ENCODE assay signal across 1 cellular context in genomic region chr3:33936171-33936920, GRCh38.
A peak's percentile ranks its signal among the peaks of the same experiment; 100 is the strongest.
TF ChIP-seq lines count a peak whose summit lies in the region.

No MANE protein-coding gene starts in this region.

TF ChIP-seq in K562, 482 proteins besides CTCF, POLR2A, EP300 and RAD21 (continued from another document and continues in another):
- TF ChIP-seq ZNF609 (CRISPR knock-in tag; IDR thresholded peaks at IDR 0.05; ENCODE audit: borderline replicate concordance) (no peak), YBX1 (IDR thresholded peaks at IDR 0.05) (no peak), ZNF551 (CRISPR knock-in tag; IDR thresholded peaks at IDR 0.05) (no peak), HSF4 (CRISPR knock-in tag; IDR thresholded peaks at IDR 0.05; ENCODE audit: borderline replicate concordance) (no peak), NKRF (IDR thresholded peaks at IDR 0.05; ENCODE audit: borderline replicate concordance) (no peak), NFXL1 (CRISPR knock-in tag; IDR thresholded peaks at IDR 0.05) (no peak), SP2 (IDR thresholded peaks at IDR 0.05; ENCODE audit: extremely low read depth, low read depth, low read length, poor library complexity, severe bottlenecking) (no peak), ZNF282 (CRISPR knock-in tag; IDR thresholded peaks at IDR 0.05) (no peak), ZNF639 (CRISPR knock-in tag; conservative IDR thresholded peaks at IDR 0.05 in 1 of 2, IDR thresholded peaks at IDR 0.05 in 1 of 2) (peak in 1 of 2 experiments; percentile 58; a peak in 2 of 4 replicates), MYC (IDR thresholded peaks at IDR 0.05; ENCODE audit: low read depth, low read length) (no peak), MYC (CRISPR knock-in tag; IDR thresholded peaks at IDR 0.05; ENCODE audit: borderline replicate concordance, low read depth) (no peak), BRF1 (IDR thresholded peaks at IDR 0.05; ENCODE audit: borderline replicate concordance, extremely low read depth, insufficient read length) (no peak), LEF1 (IDR thresholded peaks at IDR 0.05) (peak; percentile 82), NCOA1 (IDR thresholded peaks at IDR 0.05; ENCODE audit: low read depth) (no peak), RBM14 (IDR thresholded peaks at IDR 0.05; ENCODE audit: borderline replicate concordance, insufficient read depth, low read depth, low read length) (no peak), SMC3 (conservative IDR thresholded peaks at IDR 0.05; ENCODE audit: insufficient read depth, low read depth, low read length) (no peak), SIN3A (IDR thresholded peaks at IDR 0.05; ENCODE audit: borderline replicate concordance in 2 of 2, control insufficient read depth in 1 of 2, low read depth in 2 of 2, low read length in 2 of 2) (no peak), IFI16 (CRISPR knock-in tag; IDR thresholded peaks at IDR 0.05) (no peak), EWSR1 (IDR thresholded peaks at IDR 0.05; ENCODE audit: borderline replicate concordance, low read depth, partially characterized antibody) (no peak), NFRKB (IDR thresholded peaks at IDR 0.05; ENCODE audit: low read depth) (peak; percentile 92), FOXJ3 (CRISPR knock-in tag; IDR thresholded peaks at IDR 0.05) (no peak), HNRNPH1 (optimal IDR thresholded peaks at IDR 0.05; ENCODE audit: low read depth, low read length) (no peak), HNRNPUL1 (IDR thresholded peaks at IDR 0.05; ENCODE audit: low read length) (no peak), HDAC1 (IDR thresholded peaks at IDR 0.05) (peak in 1 of 2 experiments; percentile 19; a peak in 1 of 4 replicates), WHSC1 (IDR thresholded peaks at IDR 0.05; ENCODE audit: low read length) (no peak), HIVEP1 (CRISPR knock-in tag; IDR thresholded peaks at IDR 0.05) (no peak), ATF1 (CRISPR knock-in tag; IDR thresholded peaks at IDR 0.05) (no peak), ATF1 (tag; IDR thresholded peaks at IDR 0.05) (peak; percentile 62), AFF4 (CRISPR knock-in tag; IDR thresholded peaks at IDR 0.05) (no peak), ZMIZ1 (IDR thresholded peaks at IDR 0.05; ENCODE audit: low read depth in 2 of 2, low read length in 2 of 2) (0 out of 4 replicates have a peak, but pooled peaks of 1 of the 2 experiments have one; percentile 63), ZNF224 (CRISPR knock-in tag; IDR thresholded peaks at IDR 0.05) (no peak), MAZ (CRISPR knock-in tag; conservative IDR thresholded peaks at IDR 0.05 in 1 of 2, IDR thresholded peaks at IDR 0.05 in 1 of 2) (peak in 1 of 2 experiments; percentile 69; a peak in 1 of 4 replicates), SAFB (IDR thresholded peaks at IDR 0.05; ENCODE audit: borderline replicate concordance, low read depth, low read length) (no peak), TARDBP (IDR thresholded peaks at IDR 0.05) (no peak), ZBTB5 (IDR thresholded peaks at IDR 0.05) (no peak), PATZ1 (CRISPR knock-in tag; IDR thresholded peaks at IDR 0.05; ENCODE audit: borderline replicate concordance) (no peak), MAX (CRISPR knock-in tag; IDR thresholded peaks at IDR 0.05) (no peak), ZNF217 (CRISPR knock-in tag; IDR thresholded peaks at IDR 0.05) (no peak), SIRT6 (IDR thresholded peaks at IDR 0.05; ENCODE audit: low read depth, low read length) (no peak), MTA1 (IDR thresholded peaks at IDR 0.05; ENCODE audit: borderline replicate concordance) (no peak), TFAM (CRISPR knock-in tag; conservative IDR thresholded peaks at IDR 0.05) (no peak), RBM25 (IDR thresholded peaks at IDR 0.05; ENCODE audit: low read depth, low read length, severe bottlenecking) (peak; percentile 60), PTRF (tag; IDR thresholded peaks at IDR 0.05) (no peak), ZNF384 (IDR thresholded peaks at IDR 0.05; ENCODE audit: low read depth, low read length) (no peak), MYBL2 (IDR thresholded peaks at IDR 0.05; ENCODE audit: low read depth) (no peak), MYBL2 (CRISPR knock-in tag; IDR thresholded peaks at IDR 0.05; ENCODE audit: borderline replicate concordance) (no peak), POU5F1 (IDR thresholded peaks at IDR 0.05; ENCODE audit: borderline replicate concordance, low read depth, low read length, partially characterized antibody) (no peak)
